Comparison of ENCODE assay signal across 7 cellular contexts in genomic region chr20:63941282-63942060, GRCh38. TPM values are rescaled to one million over a fixed set of nuclear protein-coding genes. Genes with fewer than 3 reads are reported as not detected.
A peak's percentile ranks its signal among the peaks of the same experiment; 100 is the strongest.
DNase-seq lines count a peak whose midpoint lies in the region; TF ChIP-seq lines count a peak whose summit lies in the region.
"Had no signal": no experiment of that assay in that cellular context is flagged by ENCODE, and none has a peak within 500 bp of the region (broad histone marks: within the 10 kb centered on the region; RNA-seq: fewer than 3 reads in every experiment).

No MANE protein-coding gene starts in this region.

- H3K4me1 Mint-ChIP-seq in type B pancreatic cell (ENCODE audit: unreplicated experiment), result no peaks in the 10 kb centered on the region

- in situ Hi-C loops in T47D (cut with HindIII; ENCODE audit: low pct_unique_long_range_greater_than_20kb, low sequenced_read_pairs), result no loop called here

- H3K4me3 Mint-ChIP-seq in type B pancreatic cell, result no peak overlapping the region

- H3K27ac Mint-ChIP-seq in type B pancreatic cell, result no peak overlapping the region

- H3K27me3 Mint-ChIP-seq in type B pancreatic cell, result no peaks in the 10 kb centered on the region

- TF ChIP-seq CTCF in type B pancreatic cell (conservative IDR thresholded peaks at IDR 0.05), result no peak

- H3K9me3 Mint-ChIP-seq in type B pancreatic cell, result no peaks in the 10 kb centered on the region

- peak overlapping the region in 1 of 7 experiments; percentile 22 for H3K4me3 ChIP-seq in skin epidermis
- H3K4me3 ChIP-seq: body of pancreas had no signal

- DNase-seq in NCI-H2171 treated with DMSO at 0.1 percent for 48 hours (lab: John Stamatoyannopoulos, UW) (peak; percentile 44), NCI-H2171 (lab: John Stamatoyannopoulos, UW) (no peak), T47D (ENCODE audit: low read depth in 1 of 2, low spot score in 1 of 2) (peak; percentile 79 to 97), type B pancreatic cell (ENCODE audit: extremely low spot score, unreplicated experiment) (no peak), KG1 (lab: John Stamatoyannopoulos, UW) (no peak)

- H3K27ac ChIP-seq in skin epidermis, result peak overlapping the region in 13 of 21 experiments; percentile 4 to 80 (median 49)

- H3K36me3 Mint-ChIP-seq in type B pancreatic cell, result peaks cover 5% of the 10 kb centered on the region

RNA-seq across cellular contexts. Expression of gene UCKL1, which starts 14.7 kb away (rescaled TPM):
- 44.1 and 49.7 TPM in 2 replicates for total RNA-seq in type B pancreatic cell (ENCODE audit: low replicate concordance)

RNA-seq across cellular contexts. Expression of gene ZNF512B, which starts 28.3 kb away (rescaled TPM):
- total RNA-seq in type B pancreatic cell (ENCODE audit: low replicate concordance), result 34.7 and 40.8 TPM in 2 replicates

RNA-seq across cellular contexts. Expression of gene SAMD10, which starts 38.0 kb away (rescaled TPM):
- 7.4 and 16.9 TPM in 2 replicates for total RNA-seq in type B pancreatic cell (ENCODE audit: low replicate concordance)

RNA-seq across cellular contexts. Expression of gene PRPF6, which starts 39.5 kb away (rescaled TPM):
- total RNA-seq in type B pancreatic cell (ENCODE audit: low replicate concordance), result 64.3 and 67.9 TPM in 2 replicates

RNA-seq across cellular contexts. Expression of gene DNAJC5, which starts 46.5 kb away (rescaled TPM):
- total RNA-seq in type B pancreatic cell (ENCODE audit: low replicate concordance), result 44.1 and 51.9 TPM in 2 replicates

Comparison
In these comparisons a context has a peak if more than half of its experiments do, and no peak if none do; other contexts are left out.
1. DNase-seq: peak in NCI-H2171 treated with DMSO at 0.1 percent for 48 hours (single experiment) and T47D (2 of 2); none in NCI-H2171 (single experiment), type B pancreatic cell (single experiment) and KG1 (single experiment).